ENCODE assay signal across 8 cellular contexts in genomic region chr19:10864538-10864899, GRCh38. TPM values are rescaled to one million over a fixed set of nuclear protein-coding genes. Genes with fewer than 3 reads are reported as not detected.
DNase-seq lines count a peak whose midpoint lies in the region; ATAC-seq lines count a peak whose summit lies in the region.

No MANE protein-coding gene starts in this region.

- DNase-seq in CD1c-positive myeloid dendritic cell (ENCODE audit: extremely low spot score) (peak; percentile 84), NCI-H526 treated with DMSO at 0.1 percent for 48 hours (lab: John Stamatoyannopoulos, UW) (peak; percentile 20), dermis blood vessel endothelial cell (peak; percentile 86), lung microvascular endothelial cell (ENCODE audit: low read depth in 2 of 2) (peak; percentile 70 to 81)
- DNase-seq in activated CD4-positive, alpha-beta T cell treated with anti-CD3 and anti-CD28 coated beads, Interleukin-2, amount 50 U/mL, for 1 hour = peak; percentile 80
- peak; percentile 67 to 80 (median 73) for DNase-seq in stimulated activated CD4-positive, alpha-beta T cell treated with anti-CD3 and anti-CD28 coated beads, TNF-alpha, amount 100 ng/mL, for 48 hours (ENCODE audit: low read depth in 3 of 3)

- ATAC-seq in HG02798 (IDR thresholded peaks at IDR 0.05; ENCODE audit: poor library complexity, unreplicated experiment) (peak; percentile 48), GM18511 (IDR thresholded peaks at IDR 0.05; ENCODE audit: unreplicated experiment) (no peak)

RNA-seq across cellular contexts. Expression of gene CARM1, which starts 6.8 kb away (rescaled TPM):
- 19.2 and 46.4 TPM in 2 replicates for total RNA-seq in dermis blood vessel endothelial cell
- 16.7 and 17.4 TPM in 2 replicates for total RNA-seq in lung microvascular endothelial cell

RNA-seq across cellular contexts. Expression of gene C19orf38, which starts 16.3 kb away (rescaled TPM):
- total RNA-seq in dermis blood vessel endothelial cell = not detected in 2 replicates
- total RNA-seq in lung microvascular endothelial cell = 0.20 TPM in 1 of 2 replicates, not detected in the other

RNA-seq across cellular contexts. Expression of gene TMED1, which starts 28.5 kb away (rescaled TPM):
- total RNA-seq in dermis blood vessel endothelial cell (43.1 and 60.6 TPM in 2 replicates), lung microvascular endothelial cell (32.3 and 44.0 TPM in 2 replicates)

Comparison
In these comparisons a context has a peak if more than half of its experiments do, and no peak if none do; other contexts are left out.
1. DNase-seq: peak in every context shown above with its lines; median percentile 86 in dermis blood vessel endothelial cell; 84 in CD1c-positive myeloid dendritic cell; 80 in activated CD4-positive, alpha-beta T cell treated with anti-CD3 and anti-CD28 coated beads, Interleukin-2, amount 50 U/mL, for 1 hour; 76 in lung microvascular endothelial cell; 73 in stimulated activated CD4-positive, alpha-beta T cell treated with anti-CD3 and anti-CD28 coated beads, TNF-alpha, amount 100 ng/mL, for 48 hours; 20 in NCI-H526 treated with DMSO at 0.1 percent for 48 hours.